21 cellular contexts compared by ENCODE assay signal in the genomic region with DNA sequence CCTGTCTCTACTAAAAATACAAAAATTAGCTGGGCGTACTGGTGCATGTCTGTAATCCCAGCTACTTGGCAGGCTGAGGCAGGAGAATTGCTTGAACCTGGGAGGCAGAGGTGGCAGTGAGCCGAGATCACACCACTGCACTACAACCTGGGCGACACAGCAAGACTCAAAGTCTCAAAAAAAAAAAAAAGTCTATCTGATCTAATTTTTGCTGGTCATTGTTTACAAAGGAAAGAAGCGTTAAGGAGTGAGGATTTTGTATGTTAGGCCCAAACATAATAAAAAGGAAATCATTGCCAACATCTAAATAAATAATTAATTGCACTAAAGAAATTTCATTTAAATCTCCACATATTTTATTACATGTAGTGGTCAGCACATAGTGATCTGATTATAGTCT. TPM values are rescaled to one million over a fixed set of nuclear protein-coding genes. Genes with fewer than 3 reads are reported as not detected.
DNase-seq lines count a peak whose midpoint lies in the region; ATAC-seq and TF ChIP-seq lines count a peak whose summit lies in the region.
"Had no signal": no experiment of that assay in that cellular context is flagged by ENCODE, and none has a peak within 500 bp of the region (broad histone marks: within the 10 kb centered on the region; RNA-seq: fewer than 3 reads in every experiment).

No MANE protein-coding gene starts in this region.

- no peaks in the 10 kb centered on the region for H3K27me3 ChIP-seq in gastrocnemius medialis
- H3K27me3 ChIP-seq: adrenal gland, MG63, pancreas had no signal

- H3K36me3 ChIP-seq in gastrocnemius medialis, result peaks cover 0 to 26% of the 10 kb centered on the region in 2 donors

- no peaks in the 10 kb centered on the region for H3K9me3 Mint-ChIP-seq in activated CD8-positive, alpha-beta memory T cell treated with anti-CD3 and anti-CD28 coated beads, Interleukin-2, amount 10 ng/mL, durations not matched to agents 7 days and 5 days (ENCODE audit: low read depth)
- no peaks in the 10 kb centered on the region for H3K9me3 Mint-ChIP-seq in central memory CD8-positive, alpha-beta T cell

- no peak for TF ChIP-seq POLR2A in gastrocnemius medialis (IDR thresholded peaks at IDR 0.05)

- no peak for TF ChIP-seq CTCF in gastrocnemius medialis (IDR thresholded peaks at IDR 0.05 in 4 of 5, conservative IDR thresholded peaks at IDR 0.05 in 1 of 5)

- intact Hi-C loops in gastrocnemius medialis (cut with DNase I; ENCODE audit: low total_unique reads), result loop anchor here (5.0 kb wide), 1 partner anchor 228 kb away; no protein-coding TSS in a partner anchor

- peaks cover 24 to 30% of the 10 kb centered on the region in 2 donors for H3K4me1 ChIP-seq in gastrocnemius medialis

- H3K27ac Mint-ChIP-seq in activated CD8-positive, alpha-beta memory T cell treated with anti-CD3 and anti-CD28 coated beads, Interleukin-2, amount 10 ng/mL, durations not matched to agents 7 days and 5 days, result peak overlapping the region; percentile 56
- peak overlapping the region; percentile 96 for H3K27ac Mint-ChIP-seq in T-helper 17 cell
- H3K27ac Mint-ChIP-seq in central memory CD8-positive, alpha-beta T cell (ENCODE audit: low read depth), result peak overlapping the region; percentile 75

- no peak for DNase-seq in activated CD8-positive, alpha-beta memory T cell treated with anti-CD3 and anti-CD28 coated beads, Interleukin-2, amount 10 ng/mL, durations not matched to agents 7 days and 5 days
- no peak for DNase-seq in activated CD8-positive, alpha-beta memory T cell treated with anti-CD3 and anti-CD28 coated beads, Interleukin-2, amount 50 U/mL, for 48 hours
- DNase-seq in T-helper 17 cell, result no peak
- DNase-seq in central memory CD8-positive, alpha-beta T cell (ENCODE audit: low spot score in 2 of 2), result no peak
- DNase-seq in gastrocnemius medialis, result no peak
- no peak for DNase-seq in NCI-H82 (lab: John Stamatoyannopoulos, UW)
- DNase-seq: activated CD4-positive, alpha-beta T cell treated with anti-CD3 and anti-CD28 coated beads, Interleukin-2, amount 50 U/mL, for 1 hour; adrenal gland; dermis blood vessel endothelial cell; hippocampal formation; IMR-90; islet precursor cell; MG63; NCI-H1436 treated with DMSO at 0.1 percent for 48 hours; NCI-H2171; NCI-H526 treated with DMSO at 0.1 percent for 48 hours; pancreas had no signal

- no peak overlapping the region for H3K4me3 Mint-ChIP-seq in activated CD8-positive, alpha-beta memory T cell treated with anti-CD3 and anti-CD28 coated beads, Interleukin-2, amount 10 ng/mL, durations not matched to agents 7 days and 5 days
- no peak overlapping the region for H3K4me3 Mint-ChIP-seq in T-helper 17 cell
- no peak overlapping the region for H3K4me3 Mint-ChIP-seq in central memory CD8-positive, alpha-beta T cell

- H3K4me1 Mint-ChIP-seq in activated CD8-positive, alpha-beta memory T cell treated with anti-CD3 and anti-CD28 coated beads, Interleukin-2, amount 10 ng/mL, durations not matched to agents 7 days and 5 days, result peaks cover 35% of the 10 kb centered on the region
- H3K4me1 Mint-ChIP-seq in T-helper 17 cell, result peaks cover 26% of the 10 kb centered on the region
- peaks cover 34% of the 10 kb centered on the region for H3K4me1 Mint-ChIP-seq in central memory CD8-positive, alpha-beta T cell

- H3K27me3 Mint-ChIP-seq in activated CD8-positive, alpha-beta memory T cell treated with anti-CD3 and anti-CD28 coated beads, Interleukin-2, amount 10 ng/mL, durations not matched to agents 7 days and 5 days, result no peaks in the 10 kb centered on the region
- no peaks in the 10 kb centered on the region for H3K27me3 Mint-ChIP-seq in T-helper 17 cell
- no peaks in the 10 kb centered on the region for H3K27me3 Mint-ChIP-seq in central memory CD8-positive, alpha-beta T cell

- peaks cover 38% of the 10 kb centered on the region for H3K36me3 Mint-ChIP-seq in activated CD8-positive, alpha-beta memory T cell treated with anti-CD3 and anti-CD28 coated beads, Interleukin-2, amount 10 ng/mL, durations not matched to agents 7 days and 5 days
- peaks cover 3% of the 10 kb centered on the region for H3K36me3 Mint-ChIP-seq in T-helper 17 cell (ENCODE audit: low read depth)
- peaks cover 44% of the 10 kb centered on the region for H3K36me3 Mint-ChIP-seq in central memory CD8-positive, alpha-beta T cell (ENCODE audit: insufficient read depth)

- no peak overlapping the region for H3K4me3 ChIP-seq in gastrocnemius medialis
- H3K4me3 ChIP-seq: adrenal gland, MG63, pancreas, thoracic aorta had no signal

- H3K9me3 ChIP-seq in T-helper 17 cell (ENCODE audit: control insufficient read depth, low read length, poor library complexity, severe bottlenecking) (no peaks in the 10 kb centered on the region), gastrocnemius medialis (no peaks in the 10 kb centered on the region)
- H3K9me3 ChIP-seq: adrenal gland, MG63, pancreas, thoracic aorta had no signal

- in situ Hi-C loops in gastrocnemius medialis (cut with MboI; ENCODE audit: low sequenced_read_pairs in 4 of 4), result loop anchor here in 2 of 4 donors (5.0 to 10.0 kb wide), 3 partner anchors 68 to 133 kb away; no protein-coding TSS in a partner anchor

- CTCF ChIA-PET in activated CD8-positive, alpha-beta memory T cell treated with anti-CD3 and anti-CD28 coated beads, Interleukin-2, amount 10 ng/mL, durations not matched to agents 7 days and 5 days (lab: Charles Lee), result interaction anchor here (3.7 kb wide), 1 partner anchor 32 kb away, joined by 27 read pairs; no protein-coding TSS in a partner anchor

- peak overlapping the region; percentile 27 to 97 (median 68) for H3K27ac ChIP-seq in gastrocnemius medialis
- H3K27ac ChIP-seq: adrenal gland, pancreas, thoracic aorta had no signal

- no peak for ATAC-seq in activated CD8-positive, alpha-beta memory T cell treated with anti-CD3 and anti-CD28 coated beads, Interleukin-2, amount 10 ng/mL, durations not matched to agents 7 days and 5 days
- no peak for ATAC-seq in T-helper 17 cell
- no peak for ATAC-seq in central memory CD8-positive, alpha-beta T cell (replicated peaks; ENCODE audit: extremely low read depth, poor library complexity, severe bottlenecking)
- no peak for ATAC-seq in gastrocnemius medialis
- ATAC-seq in HG02571 (IDR thresholded peaks at IDR 0.05; ENCODE audit: unreplicated experiment), result no peak
- no peak for ATAC-seq in HG03521 (IDR thresholded peaks at IDR 0.05; ENCODE audit: unreplicated experiment)
- ATAC-seq: pancreas, sciatic nerve had no signal

RNA-seq across cellular contexts. Expression of a gene that starts 2.9 kb away (rescaled TPM):
- 10 to 100 TPM; 76.9 to 82.8 TPM for total RNA-seq in activated CD8-positive, alpha-beta memory T cell treated with anti-CD3 and anti-CD28 coated beads, Interleukin-2, amount 10 ng/mL, durations not matched to agents 7 days and 5 days
- total RNA-seq in T-helper 17 cell, result 10 to 100 TPM; 31.3 to 41.9 TPM
- 10 to 100 TPM; 36.1 to 53.0 (median 46.7) TPM for total RNA-seq in gastrocnemius medialis
